3 cellular contexts compared by ENCODE assay signal in genomic region chr1:7464736-7465135, GRCh38.
"Had no signal": no experiment of that assay in that cellular context is flagged by ENCODE, and none has a peak within 500 bp of the region (broad histone marks: within the 10 kb centered on the region; RNA-seq: fewer than 3 reads in every experiment).

No MANE protein-coding gene starts in this region.

- DNase-seq: GDM1, GF-D8 had no signal

- ATAC-seq: GM12878 had no signal

- H3K4me3 ChIP-seq: GM12878 had no signal
